Comparison of ENCODE assay signal across 18 cellular contexts in genomic region chr15:63110428-63111026, GRCh38. TPM values are rescaled to one million over a fixed set of nuclear protein-coding genes. Genes with fewer than 3 reads are reported as not detected.
DNase-seq lines count a peak whose midpoint lies in the region; ATAC-seq, FAIRE-seq and TF ChIP-seq lines count a peak whose summit lies in the region.
"Had no signal": no experiment of that assay in that cellular context is flagged by ENCODE, and none has a peak within 500 bp of the region (broad histone marks: within the 10 kb centered on the region; RNA-seq: fewer than 3 reads in every experiment).

No MANE protein-coding gene starts in this region.

- H3K36me3 ChIP-seq in MG63 (no peaks in the 10 kb centered on the region), endothelial cell of umbilical vein (ENCODE audit: control insufficient read depth in 2 of 2, extremely low read depth in 1 of 2, insufficient read depth in 2 of 2, low read length in 2 of 2) (no peaks in the 10 kb centered on the region), osteoblast (ENCODE audit: insufficient read depth, low read length) (no peaks in the 10 kb centered on the region)
- H3K36me3 ChIP-seq: HAP-1 had no signal

- no peak overlapping the region for H3K9ac ChIP-seq in endothelial cell of umbilical vein (replicated peaks; ENCODE audit: extremely low read depth, insufficient read depth, low read length)

- H3K4me3 ChIP-seq in MG63 (no peak overlapping the region), endothelial cell of umbilical vein (replicated peaks in 1 of 3; ENCODE audit: insufficient read depth in 1 of 3, low read depth in 1 of 3, low read length in 3 of 3) (no peak overlapping the region), osteoblast (ENCODE audit: insufficient read depth, low read length) (no peak overlapping the region)
- H3K4me3 ChIP-seq: HAP-1, SK-N-MC had no signal

- H2AFZ ChIP-seq in endothelial cell of umbilical vein (ENCODE audit: low read depth, low read length) (no peak overlapping the region), osteoblast (ENCODE audit: low read length) (peak overlapping the region; percentile 49)

- POLR2A ChIA-PET in endothelial cell of umbilical vein (lab: Charles Lee), result interaction anchor here (0.6 kb wide), 1 partner anchor 166 kb away, joined by 4 read pairs; no protein-coding TSS in a partner anchor

- no peak overlapping the region for H3K4me2 ChIP-seq in endothelial cell of umbilical vein (ENCODE audit: insufficient read depth, low read length)
- H3K4me2 ChIP-seq in osteoblast (ENCODE audit: insufficient read depth, low read length), result no peak overlapping the region

- TF ChIP-seq CTCF in endothelial cell of umbilical vein (IDR thresholded peaks at IDR 0.05; ENCODE audit: extremely low read depth in 1 of 2, insufficient read depth in 1 of 2, low read depth in 1 of 2, low read length in 2 of 2) (no peak), osteoblast (IDR thresholded peaks at IDR 0.05; ENCODE audit: extremely low read depth, low read depth, low read length) (no peak)

- no peak for TF ChIP-seq POLR2A in endothelial cell of umbilical vein (IDR thresholded peaks at IDR 0.05; ENCODE audit: low read depth, low read length)

- peaks cover 5% of the 10 kb centered on the region for H3K4me1 ChIP-seq in endothelial cell of umbilical vein (ENCODE audit: control insufficient read depth, extremely low read depth, insufficient read depth, low read length)
- peaks cover 49% of the 10 kb centered on the region for H3K4me1 ChIP-seq in osteoblast (ENCODE audit: insufficient read depth, low read length)
- H3K4me1 ChIP-seq: HAP-1 had no signal

- H4K20me1 ChIP-seq in endothelial cell of umbilical vein (replicated peaks; ENCODE audit: control insufficient read depth, extremely low read depth, insufficient read depth, low read length) (no peaks in the 10 kb centered on the region), osteoblast (ENCODE audit: insufficient read depth, low read length) (no peaks in the 10 kb centered on the region)

- no peak for ATAC-seq in GM18498 (IDR thresholded peaks at IDR 0.05; ENCODE audit: unreplicated experiment)
- ATAC-seq: T-cell had no signal

- H3K27ac ChIP-seq in endothelial cell of umbilical vein (ENCODE audit: insufficient read depth, low read depth, low read length) (no peak overlapping the region), osteoblast (ENCODE audit: low read depth, low read length) (peak overlapping the region; percentile 84)
- H3K27ac ChIP-seq: HL-60, SK-N-MC had no signal

- H3K79me2 ChIP-seq in endothelial cell of umbilical vein (ENCODE audit: control insufficient read depth, insufficient read depth, low read length) (no peaks in the 10 kb centered on the region), osteoblast (ENCODE audit: insufficient read depth, low read length) (no peaks in the 10 kb centered on the region)

- intact Hi-C loops in endothelial cell of umbilical vein (cut with micrococcal nuclease), result loop anchor here (1.0 kb wide), 1 partner anchor 11 kb away; the partner anchor contains the start of gene LACTB

- dilution Hi-C loops in endothelial cell of umbilical vein (cut with MboI; ENCODE audit: extremely low pct_ligation_motif_present, low sequenced_read_pairs), result no loop called here

- DNase-seq in ELF-1 (ENCODE audit: low read depth, low spot score), result peak; percentile 18
- peak; percentile 27 for DNase-seq in MG63
- no peak for DNase-seq in endothelial cell of umbilical vein (ENCODE audit: low read depth, low spot score)
- DNase-seq in osteoblast (ENCODE audit: insufficient read length, low spot score, missing footprints), result no peak
- no peak for DNase-seq in HuH-7 (ENCODE audit: low spot score)
- DNase-seq in NCI-H1092 (lab: John Stamatoyannopoulos, UW), result no peak
- no peak for DNase-seq in KBM-7
- DNase-seq: COR-L47, KG1, MM.1S, NCI-H1105 treated with DMSO at 0.1 percent for 48 hours, NCI-H187, T-cell had no signal

- CTCF ChIA-PET in endothelial cell of umbilical vein (lab: Charles Lee), result no interaction called here

- no TSS peak for BruUV-seq in endothelial cell of umbilical vein (replicated peaks; lab: Mats Ljungman, UMichigan)

- in situ Hi-C loops in KBM-7 (cut with MboI; ENCODE audit: low pct_unique_long_range_greater_than_20kb, low sequenced_read_pairs), result no loop called here

- no peaks in the 10 kb centered on the region for H3K9me1 ChIP-seq in endothelial cell of umbilical vein (replicated peaks; ENCODE audit: control insufficient read depth, extremely low read depth, insufficient read depth, low read length)

- FAIRE-seq in endothelial cell of umbilical vein (lab: Jason Lieb, UNC), result peak; percentile 18
- FAIRE-seq: HTR-8/SVneo had no signal

- H3K27me3 ChIP-seq in MG63, result no peaks in the 10 kb centered on the region
- no peaks in the 10 kb centered on the region for H3K27me3 ChIP-seq in endothelial cell of umbilical vein (ENCODE audit: control insufficient read depth in 2 of 2, insufficient read depth in 2 of 2, low read length in 2 of 2)
- H3K27me3 ChIP-seq in osteoblast (ENCODE audit: insufficient read depth, low read length), result no peaks in the 10 kb centered on the region

- H3K9me3 ChIP-seq in MG63 (peaks cover 8% of the 10 kb centered on the region), endothelial cell of umbilical vein (replicated peaks; ENCODE audit: control insufficient read depth, insufficient read depth, low read length) (no peaks in the 10 kb centered on the region), osteoblast (ENCODE audit: low read depth, low read length) (no peaks in the 10 kb centered on the region)

TF ChIP-seq in endothelial cell of umbilical vein, 7 proteins besides CTCF, POLR2A, EP300 and RAD21:
- TF ChIP-seq EZH2 (IDR thresholded peaks at IDR 0.05; ENCODE audit: borderline replicate concordance, low read depth, low read length, severe bottlenecking) (no peak), MAX (IDR thresholded peaks at IDR 0.05; ENCODE audit: insufficient read depth, insufficient read length) (no peak), MYC (IDR thresholded peaks at IDR 0.05; ENCODE audit: low read depth, low read length) (no peak), POLR2AphosphoS5 (IDR thresholded peaks at IDR 0.05; ENCODE audit: insufficient read depth, low read depth, low read length) (no peak), GATA2 (IDR thresholded peaks at IDR 0.05; ENCODE audit: insufficient read depth, insufficient read length, low read depth, low read length) (no peak), FOS (IDR thresholded peaks at IDR 0.05; ENCODE audit: borderline replicate concordance, insufficient read depth, low read length) (no peak), JUN (IDR thresholded peaks at IDR 0.05; ENCODE audit: borderline replicate concordance, insufficient read depth, insufficient read length, low read depth) (no peak)

RNA-seq across cellular contexts. Expression of gene LACTB, which starts 11.1 kb away (rescaled TPM):
- total RNA-seq in MG63 (2014; rRNA removed; shearing (Covaris generic); ENCODE audit: low replicate concordance), result 41.5 and 50.4 TPM in 2 replicates
- total RNA-seq in endothelial cell of umbilical vein (26.0 and 26.1 TPM in 2 replicates), osteoblast (51.6 and 52.8 TPM in 2 replicates)
- polyA plus RNA-seq in endothelial cell of umbilical vein, result 10.1 and 14.0 TPM in 2 replicates
- 12.8 and 13.0 TPM in 2 replicates for polyA plus RNA-seq in endothelial cell of umbilical vein (2011; cell fraction: cytosol; rRNA removed)
- 13.6 and 19.4 TPM in 2 replicates for polyA plus RNA-seq in endothelial cell of umbilical vein (2011; cell fraction: nucleus; rRNA removed)
- polyA plus RNA-seq in endothelial cell of umbilical vein (2012), result 38.0 and 40.9 TPM in 2 replicates
- polyA minus RNA-seq in endothelial cell of umbilical vein, result 6.4 and 8.7 TPM in 2 replicates
- 3.8 TPM for polyA minus RNA-seq in endothelial cell of umbilical vein (2011; cell fraction: cytosol; rRNA and poly(A)+ RNA removed)
- polyA minus RNA-seq in endothelial cell of umbilical vein (2011; cell fraction: nucleus; rRNA and poly(A)+ RNA removed), result 14.9 and 18.1 TPM in 2 replicates

RNA-seq across cellular contexts. Expression of gene RPS27L, which starts 46.8 kb away (rescaled TPM):
- total RNA-seq in MG63 (2014; rRNA removed; shearing (Covaris generic); ENCODE audit: low replicate concordance), result 42.6 and 193 TPM in 2 replicates
- total RNA-seq in endothelial cell of umbilical vein (338 and 345 TPM in 2 replicates), osteoblast (263 and 281 TPM in 2 replicates)
- polyA plus RNA-seq in endothelial cell of umbilical vein, result 163 and 170 TPM in 2 replicates
- 317 and 375 TPM in 2 replicates for polyA plus RNA-seq in endothelial cell of umbilical vein (2011; cell fraction: cytosol; rRNA removed)
- 139 and 168 TPM in 2 replicates for polyA plus RNA-seq in endothelial cell of umbilical vein (2011; cell fraction: nucleus; rRNA removed)
- polyA plus RNA-seq in endothelial cell of umbilical vein (2012), result 568 and 822 TPM in 2 replicates
- 43.9 and 45.6 TPM in 2 replicates for polyA minus RNA-seq in endothelial cell of umbilical vein
- 27.0 TPM for polyA minus RNA-seq in endothelial cell of umbilical vein (2011; cell fraction: cytosol; rRNA and poly(A)+ RNA removed)
- 50.2 and 65.0 TPM in 2 replicates for polyA minus RNA-seq in endothelial cell of umbilical vein (2011; cell fraction: nucleus; rRNA and poly(A)+ RNA removed)

Comparison
In these comparisons a context has a peak if more than half of its experiments do, and no peak if none do; other contexts are left out.
1. DNase-seq: peak in ELF-1 (single experiment) and MG63 (single experiment); none in endothelial cell of umbilical vein (single experiment), osteoblast (single experiment), HuH-7 (single experiment), NCI-H1092 (single experiment) and KBM-7 (single experiment).